ENCODE assay signal across 11 cellular contexts in the genomic region with DNA sequence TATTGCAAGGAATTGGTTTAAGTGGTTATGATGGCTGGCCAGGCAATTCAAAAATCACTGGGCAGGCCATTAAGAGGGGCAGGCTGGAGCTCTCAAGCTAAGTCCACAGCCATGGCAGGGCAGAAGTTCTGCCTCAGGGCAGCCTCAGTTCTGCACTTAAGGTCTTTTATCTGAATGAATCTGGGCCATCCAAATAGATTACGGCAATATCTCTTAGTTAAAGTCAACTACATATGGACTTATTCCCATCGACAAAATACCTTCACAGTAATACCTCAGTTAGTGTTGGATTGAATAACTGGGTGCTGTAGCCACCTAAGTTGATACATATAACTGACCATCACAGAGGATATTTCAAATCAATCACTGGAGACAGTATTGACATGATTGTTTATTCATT.
"Had no signal": no experiment of that assay in that cellular context is flagged by ENCODE, and none has a peak within 500 bp of the region (broad histone marks: within the 10 kb centered on the region; RNA-seq: fewer than 3 reads in every experiment).

No MANE protein-coding gene starts in this region.

- DNase-seq: GM23248, GOT3, H7, H9, HCEC 1CT, HFFc6 had no signal

- FAIRE-seq: H1, H54 had no signal

- H3K36me3 ChIP-seq: HAP-1 had no signal

- H2AFZ ChIP-seq: GM23248, GM23338 had no signal

- H3K4me1 ChIP-seq: HAP-1 had no signal

- H3K4me2 ChIP-seq: GM23338 had no signal

- H3K4me3 ChIP-seq: GM23248, GM23338, HAP-1 had no signal

- H3K27ac ChIP-seq: GM23248 had no signal

- ATAC-seq: GM23338, HCT116 had no signal

- H3K9me3 ChIP-seq: HAP-1 had no signal

- H3K9ac ChIP-seq: GM23248 had no signal
